ENCODE assay signal across 9 cellular contexts in genomic region chr2:128261245-128262128, GRCh38. TPM values are rescaled to one million over a fixed set of nuclear protein-coding genes. Genes with fewer than 3 reads are reported as not detected.
DNase-seq lines count a peak whose midpoint lies in the region; ATAC-seq and TF ChIP-seq lines count a peak whose summit lies in the region.
"Had no signal": no experiment of that assay in that cellular context is flagged by ENCODE, and none has a peak within 500 bp of the region (broad histone marks: within the 10 kb centered on the region; RNA-seq: fewer than 3 reads in every experiment).

No MANE protein-coding gene starts in this region.

- no peak overlapping the region for H3K4me3 ChIP-seq in brain microvascular endothelial cell (ENCODE audit: low read depth, low read length)
- H3K4me3 ChIP-seq: lung had no signal

- H3K27ac ChIP-seq in brain microvascular endothelial cell (peak overlapping the region; percentile 73), layer of hippocampus (ENCODE audit: low read depth, low read length) (peak overlapping the region; percentile 68), temporal lobe (ENCODE audit: low read depth, low read length) (peak overlapping the region; percentile 81)
- H3K27ac ChIP-seq: KMS-11 had no signal

- in situ Hi-C loops in brain microvascular endothelial cell (cut with HindIII; ENCODE audit: low pct_ligation_motif_present, low sequenced_read_pairs): no loop called here

- peak; percentile 94 for DNase-seq in NCI-H146 (lab: John Stamatoyannopoulos, UW)
- DNase-seq in brain microvascular endothelial cell: no peak
- no peak for DNase-seq in stimulated activated CD4-positive, alpha-beta T cell treated with anti-CD3 and anti-CD28 coated beads, Interleukin-2, amount 100 ng/mL, for 48 hours
- no peak for DNase-seq in erythroblast (lab: John Stamatoyannopoulos, UW)

- H3K27me3 ChIP-seq in brain microvascular endothelial cell (replicated peaks) (no peaks in the 10 kb centered on the region), layer of hippocampus (ENCODE audit: control insufficient read depth, insufficient read depth, low read length) (no peaks in the 10 kb centered on the region)

- TF ChIP-seq CTCF in brain microvascular endothelial cell (IDR thresholded peaks at IDR 0.05; ENCODE audit: low read depth, low read length, missing control alignments): no peak

- no peak for ATAC-seq in GM18519 (IDR thresholded peaks at IDR 0.05; ENCODE audit: low FRiP score, unreplicated experiment)

- no peaks in the 10 kb centered on the region for H3K36me3 ChIP-seq in brain microvascular endothelial cell (replicated peaks)

- no peak for TF ChIP-seq POLR2A in erythroblast (IDR thresholded peaks at IDR 0.05; ENCODE audit: low read length)

RNA-seq across cellular contexts. Expression of gene HS6ST1, which starts 57.2 kb away (rescaled TPM):
- 48.7 TPM for total RNA-seq in temporal lobe
